In the genomic region with DNA sequence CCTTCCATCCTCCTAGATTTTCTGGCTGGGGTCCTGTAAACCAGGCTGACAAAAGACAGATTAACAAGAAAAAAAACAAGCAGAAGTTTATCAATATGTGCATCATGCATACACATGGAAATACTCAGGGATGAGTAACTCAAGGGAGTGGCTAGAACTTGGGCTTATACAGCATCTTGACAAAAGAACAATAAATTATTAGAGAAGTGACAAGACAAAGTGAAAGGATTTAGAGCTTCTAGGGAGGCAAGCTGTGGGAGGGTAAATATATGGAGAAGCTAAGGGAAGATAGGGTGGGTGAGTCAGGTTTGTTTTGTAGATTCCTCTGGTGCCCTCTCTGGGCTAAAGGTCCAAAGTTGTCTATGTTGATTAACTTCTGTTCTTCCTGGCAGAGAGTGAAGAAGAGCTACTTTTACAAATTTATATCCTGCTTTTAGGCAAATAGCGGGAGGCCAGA, we compare ENCODE assay signal across 14 cellular contexts. TPM values are rescaled to one million over a fixed set of nuclear protein-coding genes. Genes with fewer than 3 reads are reported as not detected.
DNase-seq lines count a peak whose midpoint lies in the region; ATAC-seq and TF ChIP-seq lines count a peak whose summit lies in the region.
"Had no signal": no experiment of that assay in that cellular context is flagged by ENCODE, and none has a peak within 500 bp of the region (broad histone marks: within the 10 kb centered on the region; RNA-seq: fewer than 3 reads in every experiment).

No MANE protein-coding gene starts in this region.

- peak; percentile 52 for DNase-seq in GM23248
- DNase-seq in OCI-M2 (lab: John Stamatoyannopoulos, UW; ENCODE audit: unreplicated experiment), result peak; percentile 61
- peak; percentile 44 to 55 for DNase-seq in erythroblast (lab: John Stamatoyannopoulos, UW)
- peak; percentile 46 for DNase-seq in pulmonary artery endothelial cell (ENCODE audit: low read depth, low spot score)
- no peak for DNase-seq in lower lobe of right lung
- no peak for DNase-seq in activated T-cell treated with anti-CD3 and anti-CD28 coated beads, Interleukin-2, amount 50 U/mL, for 4 hours
- DNase-seq: DMS53, KG1, left colon, NCI-H526 treated with DMSO at 0.1 percent for 48 hours, T1000 had no signal

- no peaks in the 10 kb centered on the region for H3F3A ChIP-seq in GM23248 (ENCODE audit: insufficient read depth)

- H3K4me1 ChIP-seq in GM23248 (ENCODE audit: insufficient read depth) (no peaks in the 10 kb centered on the region), lower lobe of right lung (peaks cover 3% of the 10 kb centered on the region)

- H3K27me3 Mint-ChIP-seq in activated T-cell treated with anti-CD3 and anti-CD28 coated beads, Interleukin-2, amount 50 U/mL, for 4 hours (ENCODE audit: low read depth), result peaks cover 9% of the 10 kb centered on the region

- H3K4me2 ChIP-seq in GM23248 (ENCODE audit: unreplicated experiment), result no peak overlapping the region

- no peak overlapping the region for H3K9ac ChIP-seq in GM23248

- no peaks in the 10 kb centered on the region for H3K9me3 Mint-ChIP-seq in activated T-cell treated with anti-CD3 and anti-CD28 coated beads, Interleukin-2, amount 50 U/mL, for 4 hours

- H3K4me3 Mint-ChIP-seq in activated T-cell treated with anti-CD3 and anti-CD28 coated beads, Interleukin-2, amount 50 U/mL, for 4 hours, result no peak overlapping the region

- no peak overlapping the region for H2AFZ ChIP-seq in GM23248

- H3K27me3 ChIP-seq in GM23248 (replicated peaks; ENCODE audit: insufficient read depth), result 0 out of 2 replicates have a peak, but pooled peaks cover 7% of the 10 kb centered on the region
- no peaks in the 10 kb centered on the region for H3K27me3 ChIP-seq in lower lobe of right lung (ENCODE audit: low read depth)

- in situ Hi-C loops in GM23248 (cut with MboI), result no loop called here

- no peak for ATAC-seq in lower lobe of right lung
- no peak for ATAC-seq in activated T-cell treated with anti-CD3 and anti-CD28 coated beads, Interleukin-2, amount 50 U/mL, for 4 hours
- ATAC-seq in HG02623 (IDR thresholded peaks at IDR 0.05; ENCODE audit: unreplicated experiment), result no peak
- ATAC-seq in HG03175 (IDR thresholded peaks at IDR 0.05; ENCODE audit: unreplicated experiment), result no peak
- ATAC-seq: left colon had no signal

- H3K27ac ChIP-seq in GM23248 (no peak overlapping the region), lower lobe of right lung (no peak overlapping the region)
- H3K27ac ChIP-seq: neutrophil had no signal

- H3K9me2 ChIP-seq in GM23248 (ENCODE audit: insufficient read depth), result no peaks in the 10 kb centered on the region

- no peak for TF ChIP-seq POLR2A in erythroblast (IDR thresholded peaks at IDR 0.05; ENCODE audit: low read length)

- no peaks in the 10 kb centered on the region for H3K36me3 ChIP-seq in GM23248 (ENCODE audit: low read depth)
- no peaks in the 10 kb centered on the region for H3K36me3 ChIP-seq in lower lobe of right lung
- H3K36me3 ChIP-seq: neutrophil had no signal

- intact Hi-C loops in lower lobe of right lung (cut with DNase I), result no loop called here

- no peaks in the 10 kb centered on the region for H3K9me3 ChIP-seq in GM23248 (ENCODE audit: low read depth)
- no peaks in the 10 kb centered on the region for H3K9me3 ChIP-seq in lower lobe of right lung
- H3K9me3 ChIP-seq: neutrophil had no signal

- no peaks in the 10 kb centered on the region for H3K79me2 ChIP-seq in GM23248 (ENCODE audit: insufficient read depth)

- 41 to 47% methylated on average over 1 of the region's 1 CpG for WGBS in GM23248 (ENCODE audit: low coverage in 1 of 2, low lambda C conversion rate in 2 of 2, missing lambda C conversion rate in 2 of 2), 2 experiments

- TF ChIP-seq CTCF in lower lobe of right lung (IDR thresholded peaks at IDR 0.05), result no peak

- peaks cover 2% of the 10 kb centered on the region for H3K4me1 Mint-ChIP-seq in activated T-cell treated with anti-CD3 and anti-CD28 coated beads, Interleukin-2, amount 50 U/mL, for 4 hours (ENCODE audit: low read depth)

- H3K36me3 Mint-ChIP-seq in activated T-cell treated with anti-CD3 and anti-CD28 coated beads, Interleukin-2, amount 50 U/mL, for 4 hours (ENCODE audit: insufficient read depth), result no peaks in the 10 kb centered on the region

- H3K4me3 ChIP-seq in GM23248, result no peak overlapping the region
- no peak overlapping the region for H3K4me3 ChIP-seq in lower lobe of right lung

- H4K20me1 ChIP-seq in GM23248 (ENCODE audit: insufficient read depth), result no peaks in the 10 kb centered on the region

RNA-seq across cellular contexts. Expression of gene NDRG4, which starts 48.0 kb away (rescaled TPM):
- 4.7 and 7.1 TPM in 2 replicates for total RNA-seq in GM23248 (2014; rRNA removed; shearing (Covaris generic))
- polyA plus RNA-seq in GM23248 (2016; fragmentation: Nextera tagmentation; extraction: Ambion mirVana), result 2.5 and 3.4 TPM in 2 replicates
- total RNA-seq in pulmonary artery endothelial cell (38.3 and 87.1 TPM in 2 replicates), lower lobe of right lung (47.9 TPM)
- total RNA-seq in activated T-cell treated with anti-CD3 and anti-CD28 coated beads, Interleukin-2, amount 50 U/mL, for 4 hours, result under 1 TPM; 0.54 to 0.91 (median 0.84) TPM

RNA-seq across cellular contexts. Expression of gene GINS3, which starts 59.7 kb away (rescaled TPM):
- total RNA-seq in GM23248 (2014; rRNA removed; shearing (Covaris generic)), result 2.9 and 7.7 TPM in 2 replicates
- polyA plus RNA-seq in GM23248 (2016; fragmentation: Nextera tagmentation; extraction: Ambion mirVana), result 2.7 and 2.9 TPM in 2 replicates
- 13.8 and 13.9 TPM in 2 replicates for total RNA-seq in pulmonary artery endothelial cell
- total RNA-seq in lower lobe of right lung, result 2.5 TPM
- total RNA-seq in activated T-cell treated with anti-CD3 and anti-CD28 coated beads, Interleukin-2, amount 50 U/mL, for 4 hours, result 10 to 100 TPM; 20.7 to 23.2 (median 22.1) TPM

Comparison
In these comparisons a context has a peak if more than half of its experiments do, and no peak if none do; other contexts are left out.
1. DNase-seq: peak in GM23248 (single experiment), OCI-M2 (single experiment), erythroblast (2 of 2) and pulmonary artery endothelial cell (single experiment); none in lower lobe of right lung (single experiment) and activated T-cell treated with anti-CD3 and anti-CD28 coated beads, Interleukin-2, amount 50 U/mL, for 4 hours (single experiment).